ENCODE assay signal across 1 cellular context in genomic region chr17:5023588-5024147, GRCh38.
TF ChIP-seq lines count a peak whose summit lies in the region.

No MANE protein-coding gene starts in this region.

TF ChIP-seq in K562, 482 proteins besides CTCF, POLR2A, EP300 and RAD21:
- peak; percentile 40; the same call in 1 of the 2 replicates for TF ChIP-seq POLR2G (IDR thresholded peaks at IDR 0.05; ENCODE audit: low read depth, low read length)
- TF ChIP-seq STAT6 (CRISPR knock-in tag; IDR thresholded peaks at IDR 0.05) = no peak
